17 cellular contexts compared by ENCODE assay signal in the genomic region with DNA sequence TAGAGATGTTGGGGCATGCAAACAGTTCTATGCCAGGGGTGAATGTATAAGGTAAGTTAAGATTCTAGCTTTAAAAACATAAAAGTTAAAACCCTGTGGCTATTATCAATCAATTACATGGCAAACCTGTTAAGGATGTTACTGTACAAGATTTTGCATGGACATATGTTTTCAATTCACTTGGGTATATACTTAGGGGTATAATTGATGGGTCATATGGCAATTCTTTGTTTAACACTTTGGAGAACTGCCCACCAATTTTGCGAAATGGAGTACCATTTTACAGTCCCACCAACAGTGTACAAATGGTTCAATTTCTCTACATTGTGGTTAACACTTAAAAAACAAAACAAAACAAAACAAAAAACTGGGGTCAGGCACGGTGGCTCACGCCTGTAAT. TPM values are rescaled to one million over a fixed set of nuclear protein-coding genes. Genes with fewer than 3 reads are reported as not detected.
DNase-seq lines count a peak whose midpoint lies in the region; ATAC-seq, FAIRE-seq and TF ChIP-seq lines count a peak whose summit lies in the region.
"Had no signal": no experiment of that assay in that cellular context is flagged by ENCODE, and none has a peak within 500 bp of the region (broad histone marks: within the 10 kb centered on the region; RNA-seq: fewer than 3 reads in every experiment).

No MANE protein-coding gene starts in this region.

- H3K27me3 ChIP-seq in liver (ENCODE audit: control insufficient read depth in 4 of 4, insufficient read depth in 4 of 4, low read length in 3 of 4), result no peaks in the 10 kb centered on the region
- no peaks in the 10 kb centered on the region for H3K27me3 ChIP-seq in HepG2 (ENCODE audit: control insufficient read depth in 1 of 2, insufficient read depth in 2 of 2, low read length in 2 of 2)
- H3K27me3 ChIP-seq: dorsolateral prefrontal cortex, Peyer's patch had no signal

- no peak for TF ChIP-seq CTCF in liver (IDR thresholded peaks at IDR 0.05; ENCODE audit: low read depth, low read length, missing input control)
- TF ChIP-seq CTCF in HepG2 (CRISPR knock-in tag; IDR thresholded peaks at IDR 0.05), result no peak
- TF ChIP-seq CTCF in VCaP (conservative IDR thresholded peaks at IDR 0.05), result no peak
- no peak for TF ChIP-seq CTCF in mesothelial cell of epicardium (IDR thresholded peaks at IDR 0.05; ENCODE audit: unreplicated experiment)

- H3K27ac ChIP-seq in liver (ENCODE audit: low read depth in 1 of 2, low read length in 2 of 2), result peak overlapping the region; percentile 86 to 98
- no peak overlapping the region for H3K27ac ChIP-seq in HepG2 (ENCODE audit: extremely low read length, insufficient read depth, low read length)
- peak overlapping the region; percentile 85 for H3K27ac ChIP-seq in VCaP

- no TSS peak for BruUV-seq in HepG2 (replicated peaks; lab: Mats Ljungman, UMichigan)

- no peak for TF ChIP-seq EP300 in HepG2 (IDR thresholded peaks at IDR 0.05; ENCODE audit: low read depth in 2 of 2, low read length in 2 of 2)
- TF ChIP-seq EP300 in HepG2 (CRISPR knock-in tag; IDR thresholded peaks at IDR 0.05; ENCODE audit: borderline replicate concordance), result no peak

- no peaks in the 10 kb centered on the region for H4K20me1 ChIP-seq in HepG2 (ENCODE audit: insufficient read depth, low read length)

- no peak overlapping the region for H2AFZ ChIP-seq in HepG2 (ENCODE audit: low read length)

- POLR2A ChIA-PET in HepG2 (lab: Yijun Ruan, JAX), result interaction anchor here (2.8 kb wide), 1 partner anchor 10 kb away, joined by 89 read pairs; a partner anchor contains a TSS

- ATAC-seq in HepG2 (no peak), GM21360 (IDR thresholded peaks at IDR 0.05; ENCODE audit: unreplicated experiment) (no peak)

- no peaks in the 10 kb centered on the region for H3K27me3 Mint-ChIP-seq in mesothelial cell of epicardium (ENCODE audit: low read depth)

- H3K9ac ChIP-seq in liver (ENCODE audit: low read depth in 1 of 2, low read length in 2 of 2) (no peak overlapping the region), HepG2 (ENCODE audit: insufficient read depth, low read depth, low read length) (no peak overlapping the region)

- H3K36me3 ChIP-seq in liver (ENCODE audit: control insufficient read depth in 4 of 4, insufficient read depth in 3 of 4, low read depth in 1 of 4, low read length in 3 of 4) (no peaks in the 10 kb centered on the region), HepG2 (replicated peaks in 1 of 2; ENCODE audit: control insufficient read depth in 1 of 2, insufficient read depth in 2 of 2, low read length in 2 of 2) (no peaks in the 10 kb centered on the region)
- H3K36me3 ChIP-seq: Peyer's patch, prostate gland had no signal

- H3K36me3 Mint-ChIP-seq in mesothelial cell of epicardium, result no peaks in the 10 kb centered on the region

- no peak for TF ChIP-seq POLR2A in HepG2 (IDR thresholded peaks at IDR 0.05; ENCODE audit: insufficient read depth in 1 of 2, low read depth in 2 of 2, low read length in 2 of 2)

- DNase-seq in HepG2 (ENCODE audit: low spot score), result no peak
- DNase-seq in mesothelial cell of epicardium (ENCODE audit: low spot score in 2 of 2, unreplicated experiment in 2 of 2), result no peak
- DNase-seq in nucleus accumbens (lab: John Stamatoyannopoulos, UW), result no peak
- no peak for DNase-seq in medulla oblongata (ENCODE audit: extremely low spot score)
- DNase-seq: activated CD4-positive, alpha-beta T cell treated with anti-CD3 and anti-CD28 coated beads for 48 hours; activated gamma-delta T cell treated with Interleukin-2 at 50 U/mL for 16 hours; C1 segment of cervical spinal cord; DMS79 treated with DMSO at 0.1 percent for 48 hours; dorsolateral prefrontal cortex; hippocampal formation; NCI-H1694; NCI-H524 treated with DMSO at 0.1 percent for 48 hours had no signal

- peaks cover 26% of the 10 kb centered on the region for H3K4me1 Mint-ChIP-seq in mesothelial cell of epicardium

- 91% methylated on average over 3 of the region's 3 CpGs for WGBS in liver
- 97% methylated on average over 3 of the region's 3 CpGs for WGBS in HepG2 (ENCODE audit: low lambda C conversion rate)

- H3K9me3 ChIP-seq in liver (ENCODE audit: control insufficient read depth in 4 of 4, low read length in 3 of 4) (no peaks in the 10 kb centered on the region), HepG2 (ENCODE audit: low read length) (no peaks in the 10 kb centered on the region)
- H3K9me3 ChIP-seq: Peyer's patch, prostate gland had no signal

- no peak overlapping the region for H3K4me2 ChIP-seq in HepG2 (ENCODE audit: low read depth, low read length)

- H3K4me1 ChIP-seq in liver (ENCODE audit: control insufficient read depth in 4 of 4, insufficient read depth in 4 of 4, low read length in 3 of 4) (peaks cover 6 to 14% (median 12%) of the 10 kb centered on the region in 4 donors), HepG2 (ENCODE audit: insufficient read depth, low read length) (peaks cover 38% of the 10 kb centered on the region)

- in situ Hi-C loops in HepG2 (cut with HindIII; ENCODE audit: extremely low pct_ligation_motif_present, low pct_unique_long_range_greater_than_20kb), result no loop called here

- intact Hi-C loops in HepG2 (cut with micrococcal nuclease; ENCODE audit: unreplicated experiment), result no loop called here

- TF ChIP-seq RAD21 in liver (IDR thresholded peaks at IDR 0.05), result no peak
- no peak for TF ChIP-seq RAD21 in HepG2 (CRISPR knock-in tag; IDR thresholded peaks at IDR 0.05)

- no peak overlapping the region for H3K4me3 Mint-ChIP-seq in mesothelial cell of epicardium

- CTCF ChIA-PET in HepG2 (lab: Yijun Ruan, JAX; ENCODE audit: low intra/inter-chr PET ratio, low total read pairs), result no interaction called here

- no peak for FAIRE-seq in HepG2 (lab: Jason Lieb, UNC)

- H3K4me3 ChIP-seq in liver (ENCODE audit: low read depth in 1 of 3, low read length in 3 of 3) (no peak overlapping the region), HepG2 (replicated peaks in 1 of 3; ENCODE audit: insufficient read depth in 1 of 3, low read depth in 2 of 3, low read length in 3 of 3) (no peak overlapping the region)
- H3K4me3 ChIP-seq: dorsolateral prefrontal cortex, Peyer's patch, prostate gland had no signal

- H3K9me3 Mint-ChIP-seq in mesothelial cell of epicardium, result peaks cover 4% of the 10 kb centered on the region

- peak overlapping the region; percentile 86 for H3K27ac Mint-ChIP-seq in mesothelial cell of epicardium

- no peaks in the 10 kb centered on the region for H3K79me2 ChIP-seq in HepG2 (ENCODE audit: insufficient read depth, low read length)

TF ChIP-seq in liver, 16 proteins besides CTCF, POLR2A, EP300 and RAD21:
- no peak for TF ChIP-seq RXRA (IDR thresholded peaks at IDR 0.05)
- TF ChIP-seq FOXA1 (IDR thresholded peaks at IDR 0.05), result no peak
- TF ChIP-seq SP1 (IDR thresholded peaks at IDR 0.05), result no peak

TF ChIP-seq in HepG2, 621 proteins besides CTCF, POLR2A, EP300 and RAD21 (continues in another document):
- TF ChIP-seq, protein P1, sequence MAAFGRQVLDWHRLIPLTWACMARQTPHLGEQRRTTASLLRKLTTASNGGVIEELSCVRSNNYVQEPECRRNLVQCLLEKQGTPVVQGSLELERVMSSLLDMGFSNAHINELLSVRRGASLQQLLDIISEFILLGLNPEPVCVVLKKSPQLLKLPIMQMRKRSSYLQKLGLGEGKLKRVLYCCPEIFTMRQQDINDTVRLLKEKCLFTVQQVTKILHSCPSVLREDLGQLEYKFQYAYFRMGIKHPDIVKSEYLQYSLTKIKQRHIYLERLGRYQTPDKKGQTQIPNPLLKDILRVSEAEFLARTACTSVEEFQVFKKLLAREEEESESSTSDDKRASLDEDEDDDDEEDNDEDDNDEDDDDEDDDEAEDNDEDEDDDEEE (CRISPR knock-in tag; IDR thresholded peaks at IDR 0.05), result no peak
- TF ChIP-seq ZNF30 (CRISPR knock-in tag; IDR thresholded peaks at IDR 0.05), result no peak
- TF ChIP-seq ZNF234 (CRISPR knock-in tag; conservative IDR thresholded peaks at IDR 0.05), result no peak
- TF ChIP-seq, protein P2, sequence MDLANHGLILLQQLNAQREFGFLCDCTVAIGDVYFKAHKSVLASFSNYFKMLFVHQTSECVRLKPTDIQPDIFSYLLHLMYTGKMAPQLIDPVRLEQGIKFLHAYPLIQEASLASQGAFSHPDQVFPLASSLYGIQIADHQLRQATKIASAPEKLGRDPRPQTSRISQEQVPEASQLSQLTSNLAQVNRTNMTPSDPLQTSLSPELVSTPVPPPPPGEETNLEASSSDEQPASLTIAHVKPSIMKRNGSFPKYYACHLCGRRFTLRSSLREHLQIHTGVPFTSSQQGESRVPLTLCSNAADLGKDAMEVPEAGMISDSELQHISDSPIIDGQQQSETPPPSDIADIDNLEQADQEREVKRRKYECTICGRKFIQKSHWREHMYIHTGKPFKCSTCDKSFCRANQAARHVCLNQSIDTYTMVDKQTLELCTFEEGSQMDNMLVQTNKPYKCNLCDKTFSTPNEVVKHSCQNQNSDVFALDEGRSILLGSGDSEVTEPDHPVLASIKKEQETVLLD (CRISPR knock-in tag; IDR thresholded peaks at IDR 0.05; ENCODE audit: low read depth), result no peak
- TF ChIP-seq ZNF350 (CRISPR knock-in tag; IDR thresholded peaks at IDR 0.05; ENCODE audit: borderline replicate concordance, low read depth), result no peak

RNA-seq across cellular contexts. Expression of a gene that starts 9.4 kb away (rescaled TPM):
- 10 to 100 TPM; 12.6 to 18.2 TPM for total RNA-seq in liver
- polyA plus RNA-seq in liver, result 1 to 10 TPM; 3.8 to 5.2 TPM
- total RNA-seq in HepG2 (2016; rRNA removed; fragmentation: Illumina TruSeq; extraction: Trizol), result 56.8 and 76.2 TPM in 2 replicates
- total RNA-seq in HepG2 (2016; cell fraction: cytosol; rRNA removed; fragmentation: Illumina TruSeq; extraction: Trizol; ENCODE audit: low read depth), result 30.2 and 36.5 TPM in 2 replicates
- 56.0 and 74.0 TPM in 2 replicates for total RNA-seq in HepG2 (2016; cell fraction: insoluble cytoplasmic fraction; rRNA removed; fragmentation: Illumina TruSeq; extraction: Trizol)
- total RNA-seq in HepG2 (2016; cell fraction: membrane; rRNA removed; fragmentation: Illumina TruSeq; extraction: Trizol), result 34.2 and 36.7 TPM in 2 replicates
- total RNA-seq in HepG2 (2016; cell fraction: nucleus; rRNA removed; fragmentation: Illumina TruSeq; extraction: Trizol), result 59.3 and 64.3 TPM in 2 replicates
- polyA plus RNA-seq in HepG2 (2011; rRNA removed), result 25.0 and 35.0 TPM in 2 replicates
- 17.2 and 18.9 TPM in 2 replicates for polyA plus RNA-seq in HepG2 (2011; cell fraction: cytosol; rRNA removed)
- polyA plus RNA-seq in HepG2 (2011; cell fraction: nucleus; rRNA removed), result 36.9 and 40.6 TPM in 2 replicates
- polyA plus RNA-seq in HepG2 (2012), result 22.6 and 26.9 TPM in 2 replicates
- polyA plus RNA-seq in HepG2 (2016; cell fraction: cytosol; fragmentation: Illumina TruSeq; extraction: Trizol; ENCODE audit: low read depth), result 2.0 and 2.4 TPM in 2 replicates
- 40.1 and 40.4 TPM in 2 replicates for polyA plus RNA-seq in HepG2 (2016; cell fraction: insoluble cytoplasmic fraction; fragmentation: Illumina TruSeq; extraction: Trizol; ENCODE audit: low read depth)
- 5.5 and 5.7 TPM in 2 replicates for polyA plus RNA-seq in HepG2 (2016; cell fraction: membrane; fragmentation: Illumina TruSeq; extraction: Trizol; ENCODE audit: low read depth)
- 53.5 and 57.7 TPM in 2 replicates for polyA plus RNA-seq in HepG2 (2016; cell fraction: nucleus; fragmentation: Illumina TruSeq; extraction: Trizol; ENCODE audit: insufficient read depth, low read depth)
- polyA minus RNA-seq in HepG2 (2011; rRNA and poly(A)+ RNA removed; ENCODE audit: low replicate concordance), result 49.8 and 56.6 TPM in 2 replicates
- 41.6 and 42.5 TPM in 2 replicates for polyA minus RNA-seq in HepG2 (2011; cell fraction: cytosol; rRNA and poly(A)+ RNA removed)
- 75.8 and 76.3 TPM in 2 replicates for polyA minus RNA-seq in HepG2 (2011; cell fraction: nucleus; rRNA and poly(A)+ RNA removed)
- 45.9 to 49.8 TPM (median 47.1 TPM) in 3 replicates for total RNA-seq in mesothelial cell of epicardium
